In genomic region chr12:25025951-25026490, GRCh38 we compare ENCODE assay signal across 23 cellular contexts.
DNase-seq lines count a peak whose midpoint lies in the region; FAIRE-seq and TF ChIP-seq lines count a peak whose summit lies in the region.
"Had no signal": no experiment of that assay in that cellular context is flagged by ENCODE, and none has a peak within 500 bp of the region (broad histone marks: within the 10 kb centered on the region; RNA-seq: fewer than 3 reads in every experiment).

No MANE protein-coding gene starts in this region.

- TF ChIP-seq POLR2A in GM12891 (IDR thresholded peaks at IDR 0.05; ENCODE audit: low read depth, low read length): no peak
- peak; percentile 95 for TF ChIP-seq POLR2A in Raji (IDR thresholded peaks at IDR 0.05; ENCODE audit: insufficient read depth, low read depth, low read length)

- H3K9ac ChIP-seq in Loucy (ENCODE audit: low read depth, low read length, poor library complexity, severe bottlenecking): no peak overlapping the region
- H3K9ac ChIP-seq: SK-N-SH had no signal

- no peak overlapping the region for H3K4me2 ChIP-seq in Loucy (ENCODE audit: low read depth, low read length, poor library complexity, severe bottlenecking)
- H3K4me2 ChIP-seq: A549, SK-N-SH had no signal

- peaks cover 13% of the 10 kb centered on the region for H3K4me1 ChIP-seq in Loucy (ENCODE audit: insufficient read depth, low read length, poor library complexity, severe bottlenecking)
- H3K4me1 ChIP-seq: A549, Caco-2 had no signal

- TF ChIP-seq CTCF in Loucy (conservative IDR thresholded peaks at IDR 0.05; ENCODE audit: low read length): no peak

- no peaks in the 10 kb centered on the region for H3K79me2 ChIP-seq in Loucy (ENCODE audit: insufficient read depth, low read length)

- no peak overlapping the region for H3K4me3 ChIP-seq in Loucy (ENCODE audit: low read length, poor library complexity, severe bottlenecking)
- H3K4me3 ChIP-seq: A549 had no signal

- DNase-seq in GM12891 (ENCODE audit: insufficient read length, low spot score) (no peak), D341Med (ENCODE audit: low spot score) (no peak), RCC 7860 (ENCODE audit: low spot score) (no peak), SIG-M5 treated with dmso at 0.1 percent for 504 hours (lab: John Stamatoyannopoulos, UW; ENCODE audit: unreplicated experiment) (no peak), foreskin melanocyte (no peak)
- DNase-seq: Caco-2; CD4-positive, alpha-beta memory T cell; DND-41; H9; HFFc6; KBM-7; NCI-H1105; NCI-H146; NCI-H2029; NCI-H2171 treated with DMSO at 0.1 percent for 48 hours; NCI-H524 treated with DMSO at 0.1 percent for 48 hours; PC-3; RPMI8226; SHP77 treated with DMSO at 0.1 percent for 48 hours; SK-N-SH had no signal

- H3K9me2 ChIP-seq in Loucy (replicated peaks; ENCODE audit: low read depth, low read length): no peaks in the 10 kb centered on the region
- H3K9me2 ChIP-seq: SK-N-SH had no signal

- peak overlapping the region; percentile 72 for H2AFZ ChIP-seq in Loucy (ENCODE audit: low read length)

- FAIRE-seq in GM12891 (lab: Jason Lieb, UNC) (peak; percentile 90), RCC 7860 (lab: Jason Lieb, UNC) (no peak)
- FAIRE-seq: A549 had no signal

- H4K20me1 ChIP-seq in Loucy (ENCODE audit: insufficient read depth, low read length, poor library complexity, severe bottlenecking): no peaks in the 10 kb centered on the region

- no peaks in the 10 kb centered on the region for H3K36me3 ChIP-seq in Loucy (ENCODE audit: insufficient read depth, low read length)

- H3K9me3 ChIP-seq in Loucy (ENCODE audit: insufficient read depth, low read depth, low read length): no peaks in the 10 kb centered on the region
- H3K9me3 ChIP-seq: A549, Caco-2 had no signal

- H3F3A ChIP-seq in Loucy (ENCODE audit: low read depth): no peaks in the 10 kb centered on the region

- H3K27me3 ChIP-seq in Loucy (ENCODE audit: insufficient read depth, low read length, poor library complexity, severe bottlenecking): no peaks in the 10 kb centered on the region

TF ChIP-seq in GM12891, 5 proteins besides CTCF, POLR2A, EP300 and RAD21:
- TF ChIP-seq SPI1 (IDR thresholded peaks at IDR 0.05; ENCODE audit: low read depth, low read length) (no peak), POLR2AphosphoS5 (IDR thresholded peaks at IDR 0.05; ENCODE audit: low read depth, low read length) (no peak), TAF1 (IDR thresholded peaks at IDR 0.05; ENCODE audit: low read depth, low read length) (no peak), POU2F2 (IDR thresholded peaks at IDR 0.05; ENCODE audit: low read depth, low read length) (no peak), PAX5 (IDR thresholded peaks at IDR 0.05; ENCODE audit: insufficient read depth, low read length, severe bottlenecking) (no peak)
